ENCODE assay signal across 23 cellular contexts in the genomic region with DNA sequence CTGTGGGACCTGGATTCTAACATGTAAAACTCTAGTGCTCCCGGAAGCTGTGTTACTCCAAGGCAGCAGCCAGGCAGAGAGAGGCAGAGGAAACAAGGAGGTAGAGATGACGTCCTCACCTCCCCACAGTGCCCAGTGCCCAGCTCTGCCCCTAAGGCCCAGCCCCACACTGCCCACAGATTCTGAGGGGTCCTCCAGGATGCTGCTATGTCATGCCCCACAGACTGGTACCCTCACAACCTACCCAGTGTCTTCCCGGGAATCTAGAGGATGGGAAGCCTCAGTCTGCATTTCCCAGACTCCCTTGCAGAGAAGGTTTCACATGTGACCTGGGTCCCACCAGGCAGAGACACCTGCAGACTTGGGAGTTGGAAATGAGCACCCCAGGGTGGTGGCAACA.
"Had no signal": no experiment of that assay in that cellular context is flagged by ENCODE, and none has a peak within 500 bp of the region (broad histone marks: within the 10 kb centered on the region; RNA-seq: fewer than 3 reads in every experiment).

No MANE protein-coding gene starts in this region.

- H3K4me3 ChIP-seq: coronary artery, dorsolateral prefrontal cortex, esophagus muscularis mucosa, esophagus squamous epithelium, gastrocnemius medialis, gastroesophageal sphincter, heart left ventricle, heart right ventricle had no signal

- H3K4me1 ChIP-seq: esophagus muscularis mucosa, esophagus squamous epithelium, gastrocnemius medialis, gastroesophageal sphincter had no signal

- ATAC-seq: effector memory CD8-positive, alpha-beta T cell; esophagus mucosa; foreskin keratinocyte; gastrocnemius medialis; gastroesophageal sphincter; heart left ventricle; heart right ventricle had no signal

- H3K27me3 ChIP-seq: gastrocnemius medialis, gastroesophageal sphincter had no signal

- H3K9me3 ChIP-seq: esophagus muscularis mucosa, esophagus squamous epithelium, gastrocnemius medialis, gastroesophageal sphincter, heart left ventricle, heart right ventricle had no signal

- H3K4me1 Mint-ChIP-seq: endodermal cell had no signal

- H3K36me3 ChIP-seq: esophagus muscularis mucosa, esophagus squamous epithelium, gastrocnemius medialis, gastroesophageal sphincter, heart left ventricle, heart right ventricle had no signal

- H3K27ac ChIP-seq: coronary artery, dorsolateral prefrontal cortex, epithelial cell of prostate, esophagus muscularis mucosa, esophagus squamous epithelium, foreskin keratinocyte, gastrocnemius medialis, gastroesophageal sphincter, heart left ventricle, heart right ventricle had no signal

- H3K27ac Mint-ChIP-seq: dendritic cell treated with granulocyte-macrophage colony-stimulating factor and Interleukin-4, amounts not matched to agents 40 ng/mL and 50 ng/mL, for 4 days; effector memory CD8-positive, alpha-beta T cell; endodermal cell had no signal

- H3K9me3 Mint-ChIP-seq: dendritic cell treated with granulocyte-macrophage colony-stimulating factor and Interleukin-4, amounts not matched to agents 40 ng/mL and 50 ng/mL, for 4 days; effector memory CD8-positive, alpha-beta T cell; endodermal cell had no signal

- H3K4me3 Mint-ChIP-seq: dendritic cell treated with granulocyte-macrophage colony-stimulating factor and Interleukin-4, amounts not matched to agents 40 ng/mL and 50 ng/mL, for 4 days; effector memory CD8-positive, alpha-beta T cell; endodermal cell had no signal

- DNase-seq: cortex of kidney; dermis blood vessel endothelial cell; dorsolateral prefrontal cortex; effector CD4-positive, alpha-beta T cell; effector CD8-positive, alpha-beta T cell; effector memory CD4-positive, alpha-beta T cell; effector memory CD8-positive, alpha-beta T cell; endodermal cell; erythroblast; esophagus squamous epithelium; foreskin fibroblast; foreskin keratinocyte; foreskin melanocyte; gastrocnemius medialis; glutamatergic neuron; heart left ventricle; heart right ventricle had no signal
